In genomic region chr6:123306334-123306733, GRCh38 we compare ENCODE assay signal across 21 cellular contexts.
"Had no signal": no experiment of that assay in that cellular context is flagged by ENCODE, and none has a peak within 500 bp of the region (broad histone marks: within the 10 kb centered on the region; RNA-seq: fewer than 3 reads in every experiment).

No MANE protein-coding gene starts in this region.

- H3K4me2 ChIP-seq: smooth muscle cell had no signal

- H3K9me3 ChIP-seq: prostate gland, right lobe of liver, upper lobe of left lung had no signal

- H3K36me3 Mint-ChIP-seq: immature natural killer cell; naive thymus-derived CD8-positive, alpha-beta T cell had no signal

- H3K27me3 Mint-ChIP-seq: activated T-helper 17 cell treated with anti-CD3 and anti-CD28 coated beads, Interleukin-2, amount 50 U/mL, for 72 hours; effector memory CD8-positive, alpha-beta T cell; naive thymus-derived CD8-positive, alpha-beta T cell; stimulated activated naive CD8-positive, alpha-beta T cell treated with anti-CD3 and anti-CD28 coated beads, Interleukin-15, amount 100 ng/mL, for 72 hours; T-helper 17 cell had no signal

- H3K27ac ChIP-seq: brain microvascular endothelial cell, epithelial cell of prostate, prostate gland, right lobe of liver, upper lobe of left lung had no signal

- DNase-seq: activated CD4-positive, alpha-beta T cell treated with anti-CD3 and anti-CD28 coated beads, Interleukin-2, amount 50 U/mL, for 4 hours; activated CD4-positive, CD25-positive, alpha-beta regulatory T cell treated with anti-CD3 and anti-CD28 coated beads, Interleukin-2, amount 50 U/mL, for 72 hours; activated naive CD4-positive, alpha-beta T cell treated with Interleukin-2 at 50 U/mL for 16 hours; anterior cingulate cortex; brain microvascular endothelial cell; cerebellar nuclear complex; dermis blood vessel endothelial cell; effector memory CD8-positive, alpha-beta T cell; foreskin melanocyte; immature natural killer cell; naive thymus-derived CD8-positive, alpha-beta T cell; nucleus accumbens; right lobe of liver; stimulated activated naive CD8-positive, alpha-beta T cell treated with anti-CD3 and anti-CD28 coated beads, Interleukin-15, amount 100 ng/mL, for 72 hours; T-helper 17 cell; upper lobe of left lung had no signal

- H3K4me1 Mint-ChIP-seq: activated T-helper 17 cell treated with anti-CD3 and anti-CD28 coated beads, Interleukin-2, amount 50 U/mL, for 72 hours; immature natural killer cell; naive thymus-derived CD8-positive, alpha-beta T cell; stimulated activated naive CD8-positive, alpha-beta T cell treated with anti-CD3 and anti-CD28 coated beads, Interleukin-15, amount 100 ng/mL, for 72 hours; T-helper 17 cell had no signal

- H3K4me1 ChIP-seq: prostate gland, right lobe of liver, upper lobe of left lung had no signal

- H3K4me3 Mint-ChIP-seq: activated T-helper 17 cell treated with anti-CD3 and anti-CD28 coated beads, Interleukin-2, amount 50 U/mL, for 72 hours; effector memory CD8-positive, alpha-beta T cell; immature natural killer cell; naive thymus-derived CD8-positive, alpha-beta T cell; stimulated activated naive CD8-positive, alpha-beta T cell treated with anti-CD3 and anti-CD28 coated beads, Interleukin-15, amount 100 ng/mL, for 72 hours; T-helper 17 cell had no signal

- H3K36me3 ChIP-seq: brain microvascular endothelial cell, prostate gland, right lobe of liver, upper lobe of left lung had no signal

- H3K9me3 Mint-ChIP-seq: activated T-helper 17 cell treated with anti-CD3 and anti-CD28 coated beads, Interleukin-2, amount 50 U/mL, for 72 hours; stimulated activated naive CD8-positive, alpha-beta T cell treated with anti-CD3 and anti-CD28 coated beads, Interleukin-15, amount 100 ng/mL, for 72 hours had no signal

- ATAC-seq: activated T-helper 17 cell treated with anti-CD3 and anti-CD28 coated beads, Interleukin-2, amount 50 U/mL, for 72 hours; effector memory CD8-positive, alpha-beta T cell; naive thymus-derived CD8-positive, alpha-beta T cell; right lobe of liver; stimulated activated naive CD8-positive, alpha-beta T cell treated with anti-CD3 and anti-CD28 coated beads, Interleukin-15, amount 100 ng/mL, for 72 hours; T-helper 17 cell had no signal

- H3K27me3 ChIP-seq: brain microvascular endothelial cell, right lobe of liver, upper lobe of left lung had no signal

- H3K27ac Mint-ChIP-seq: activated T-helper 17 cell treated with anti-CD3 and anti-CD28 coated beads, Interleukin-2, amount 50 U/mL, for 72 hours; effector memory CD8-positive, alpha-beta T cell; immature natural killer cell; naive thymus-derived CD8-positive, alpha-beta T cell; stimulated activated naive CD8-positive, alpha-beta T cell treated with anti-CD3 and anti-CD28 coated beads, Interleukin-15, amount 100 ng/mL, for 72 hours; T-helper 17 cell had no signal

- H3K4me3 ChIP-seq: lung, prostate gland, right lobe of liver, smooth muscle cell, upper lobe of left lung had no signal
